ENCODE assay signal across 11 cellular contexts in the genomic region with DNA sequence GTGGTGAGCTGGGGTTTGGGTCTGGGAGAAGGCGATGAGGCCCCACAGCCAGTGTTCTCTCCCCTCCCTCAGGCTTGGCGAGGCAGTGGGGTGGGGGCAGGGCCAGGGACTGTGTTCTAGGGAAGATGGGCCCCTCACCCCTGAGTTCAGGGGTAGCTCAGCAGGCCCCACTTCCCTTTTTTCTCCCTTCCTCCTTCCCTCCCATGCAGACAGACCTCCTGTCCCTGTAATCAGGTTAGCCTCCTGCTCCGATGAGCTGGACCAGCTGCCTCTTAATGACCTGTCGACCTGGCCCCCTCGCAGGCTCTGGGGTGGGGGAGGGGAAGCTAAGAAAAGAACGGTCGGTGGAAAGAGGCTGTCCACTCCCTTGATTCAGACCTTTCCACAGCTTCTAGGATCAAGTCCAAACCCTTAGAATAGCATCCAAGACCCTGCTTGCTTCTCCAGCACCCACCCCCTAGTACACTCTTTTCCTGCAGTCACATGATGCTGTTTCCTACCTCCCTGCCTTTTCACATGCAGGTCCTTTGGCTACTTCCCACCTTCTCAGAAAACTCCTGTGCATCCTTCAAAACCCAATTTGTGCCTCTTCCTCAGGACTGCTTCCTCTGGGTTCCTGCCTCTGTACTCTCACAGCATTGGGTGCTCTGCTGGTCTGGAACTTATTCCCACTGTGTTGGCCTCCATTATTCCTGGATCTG.
DNase-seq lines count a peak whose midpoint lies in the region; ATAC-seq and TF ChIP-seq lines count a peak whose summit lies in the region.
"Had no signal": no experiment of that assay in that cellular context is flagged by ENCODE, and none has a peak within 500 bp of the region (broad histone marks: within the 10 kb centered on the region; RNA-seq: fewer than 3 reads in every experiment).

No MANE protein-coding gene starts in this region.

- H3K36me3 Mint-ChIP-seq in activated CD4-positive, alpha-beta memory T cell treated with anti-CD3 and anti-CD28 coated beads for 36 hours, result no peaks in the 10 kb centered on the region

- no peak for TF ChIP-seq POLR2A in vagina (IDR thresholded peaks at IDR 0.05)

- intact Hi-C loops in left ventricle myocardium inferior (cut with micrococcal nuclease), result no loop called here
- intact Hi-C loops in Right ventricle myocardium superior (cut with DNase I), result no loop called here
- intact Hi-C loops in vagina (cut with DNase I), result no loop called here
- intact Hi-C loops in activated CD4-positive, alpha-beta memory T cell treated with anti-CD3 and anti-CD28 coated beads for 36 hours (cut with micrococcal nuclease), result no loop called here

- H3K4me1 ChIP-seq in left ventricle myocardium inferior, result peaks cover 100% of the 10 kb centered on the region
- peaks cover 92% of the 10 kb centered on the region for H3K4me1 ChIP-seq in vagina

- H3K4me3 Mint-ChIP-seq in activated CD4-positive, alpha-beta memory T cell treated with anti-CD3 and anti-CD28 coated beads for 36 hours, result no peak overlapping the region
- H3K4me3 Mint-ChIP-seq: activated CD8-positive, alpha-beta T cell treated with anti-CD3 and anti-CD28 coated beads, Interleukin-2, amount 10 ng/mL, durations not matched to agents 7 days and 5 days had no signal

- H3K9me3 Mint-ChIP-seq in activated CD4-positive, alpha-beta memory T cell treated with anti-CD3 and anti-CD28 coated beads for 36 hours, result no peaks in the 10 kb centered on the region

- H3K27me3 ChIP-seq in left ventricle myocardium inferior (ENCODE audit: low read depth) (no peaks in the 10 kb centered on the region), vagina (no peaks in the 10 kb centered on the region)

- no peak for DNase-seq in left ventricle myocardium inferior
- no peak for DNase-seq in Right ventricle myocardium superior
- DNase-seq in SKM-1 treated with dmso at 0.1 percent for 144 hours (lab: John Stamatoyannopoulos, UW; ENCODE audit: unreplicated experiment), result peak; percentile 87
- DNase-seq in medulla oblongata (ENCODE audit: extremely low spot score), result peak; percentile 31
- no peak for DNase-seq in vagina (ENCODE audit: extremely low spot score in 2 of 2)
- no peak for DNase-seq in activated CD4-positive, alpha-beta memory T cell treated with anti-CD3 and anti-CD28 coated beads for 36 hours
- DNase-seq in GM19240 (ENCODE audit: insufficient read length, low spot score), result no peak
- DNase-seq: activated CD8-positive, alpha-beta T cell treated with anti-CD3 and anti-CD28 coated beads, Interleukin-2, amount 10 ng/mL, durations not matched to agents 7 days and 5 days; amniotic stem cell; NCI-H2171 treated with DMSO at 0.1 percent for 48 hours had no signal

- H3K27ac ChIP-seq in left ventricle myocardium inferior (replicated peaks) (peak overlapping the region; percentile 99), vagina (peak overlapping the region; percentile 30)

- peaks cover 22% of the 10 kb centered on the region for H3K4me1 Mint-ChIP-seq in activated CD4-positive, alpha-beta memory T cell treated with anti-CD3 and anti-CD28 coated beads for 36 hours (ENCODE audit: low read depth)

- no peaks in the 10 kb centered on the region for H3K27me3 Mint-ChIP-seq in activated CD4-positive, alpha-beta memory T cell treated with anti-CD3 and anti-CD28 coated beads for 36 hours

- POLR2A ChIA-PET in activated CD4-positive, alpha-beta memory T cell treated with anti-CD3 and anti-CD28 coated beads for 36 hours (lab: Charles Lee), result no interaction called here

- CTCF ChIA-PET in activated CD4-positive, alpha-beta memory T cell treated with anti-CD3 and anti-CD28 coated beads for 36 hours (lab: Charles Lee), result no interaction called here

- TF ChIP-seq CTCF in left ventricle myocardium inferior (IDR thresholded peaks at IDR 0.05; ENCODE audit: borderline replicate concordance) (no peak), vagina (IDR thresholded peaks at IDR 0.05) (no peak)

- H3K36me3 ChIP-seq in left ventricle myocardium inferior (peaks cover 8% of the 10 kb centered on the region), vagina (peaks cover 0 to 8% of the 10 kb centered on the region in 2 donors)

- ATAC-seq in Right ventricle myocardium superior (ENCODE audit: poor library complexity) (no peak), GM18511 (IDR thresholded peaks at IDR 0.05; ENCODE audit: unreplicated experiment) (no peak)
- ATAC-seq: activated CD8-positive, alpha-beta T cell treated with anti-CD3 and anti-CD28 coated beads, Interleukin-2, amount 10 ng/mL, durations not matched to agents 7 days and 5 days had no signal

- H3K27ac Mint-ChIP-seq in activated CD4-positive, alpha-beta memory T cell treated with anti-CD3 and anti-CD28 coated beads for 36 hours, result no peak overlapping the region
- H3K27ac Mint-ChIP-seq: activated CD8-positive, alpha-beta T cell treated with anti-CD3 and anti-CD28 coated beads, Interleukin-2, amount 10 ng/mL, durations not matched to agents 7 days and 5 days had no signal

- no peaks in the 10 kb centered on the region for H3K9me3 ChIP-seq in left ventricle myocardium inferior (replicated peaks)
- no peaks in the 10 kb centered on the region for H3K9me3 ChIP-seq in vagina

- H3K4me3 ChIP-seq in left ventricle myocardium inferior (no peak overlapping the region), vagina (no peak overlapping the region)

Comparison
In these comparisons a context has a peak if more than half of its experiments do, and no peak if none do; other contexts are left out.
1. DNase-seq: peak in SKM-1 treated with dmso at 0.1 percent for 144 hours (single experiment) and medulla oblongata (single experiment); none in left ventricle myocardium inferior (single experiment), Right ventricle myocardium superior (single experiment), vagina (0 of 2), activated CD4-positive, alpha-beta memory T cell treated with anti-CD3 and anti-CD28 coated beads for 36 hours (single experiment) and GM19240 (single experiment).